Comparison of ENCODE assay signal across 31 cellular contexts in genomic region chr17:22470411-22471175, GRCh38.
"Had no signal": no experiment of that assay in that cellular context is flagged by ENCODE, and none has a peak within 500 bp of the region (broad histone marks: within the 10 kb centered on the region; RNA-seq: fewer than 3 reads in every experiment).

No MANE protein-coding gene starts in this region.

- H3K27me3 ChIP-seq: ascending aorta, breast epithelium, cardiac muscle cell, colonic mucosa had no signal

- H3K27me3 Mint-ChIP-seq: activated CD4-positive, alpha-beta memory T cell treated with anti-CD3 and anti-CD28 coated beads for 36 hours; activated CD4-positive, alpha-beta T cell treated with anti-CD3 and anti-CD28 coated beads for 36 hours; activated CD4-positive, alpha-beta T cell treated with anti-CD3 and anti-CD28 coated beads, Interleukin-2, amount 10 ng/mL, durations not matched to agents 24 days and 14 days; activated CD8-positive, alpha-beta memory T cell treated with anti-CD3 and anti-CD28 coated beads, Interleukin-2, amount 10 ng/mL, durations not matched to agents 7 days and 5 days; activated naive CD4-positive, alpha-beta T cell treated with anti-CD3 and anti-CD28 coated beads, Interleukin-2, amount 10 ng/mL, durations not matched to agents 7 days and 5 days; activated naive CD8-positive, alpha-beta T cell treated with anti-CD3 and anti-CD28 coated beads, Interleukin-2, amount 10 ng/mL, durations not matched to agents 7 days and 5 days; brain; T-helper 17 cell had no signal

- DNase-seq: activated CD4-positive, alpha-beta memory T cell treated with anti-CD3 and anti-CD28 coated beads for 36 hours; activated CD4-positive, alpha-beta T cell treated with anti-CD3 and anti-CD28 coated beads for 36 hours; activated CD4-positive, alpha-beta T cell treated with anti-CD3 and anti-CD28 coated beads, Interleukin-2, amount 10 ng/mL, durations not matched to agents 24 days and 14 days; activated CD4-positive, CD25-positive, alpha-beta regulatory T cell; activated CD4-positive, CD25-positive, alpha-beta regulatory T cell treated with anti-CD3 and anti-CD28 coated beads, Interleukin-2, amount 50 U/mL, for 72 hours; activated CD8-positive, alpha-beta memory T cell treated with anti-CD3 and anti-CD28 coated beads, Interleukin-2, amount 10 ng/mL, durations not matched to agents 7 days and 5 days; activated CD8-positive, alpha-beta memory T cell treated with anti-CD3 and anti-CD28 coated beads, Interleukin-2, amount 50 U/mL, for 4 hours; activated CD8-positive, alpha-beta T cell treated with anti-CD3 and anti-CD28 coated beads, Interleukin-2, amount 10 ng/mL, durations not matched to agents 7 days and 5 days; activated gamma-delta T cell; activated naive CD4-positive, alpha-beta T cell; activated naive CD4-positive, alpha-beta T cell treated with anti-CD3 and anti-CD28 coated beads, Interleukin-2, amount 10 ng/mL, durations not matched to agents 7 days and 5 days; activated naive CD8-positive, alpha-beta T cell treated with anti-CD3 and anti-CD28 coated beads, Interleukin-2, amount 10 ng/mL, durations not matched to agents 7 days and 5 days; activated T-cell treated with anti-CD3 and anti-CD28 coated beads, Interleukin-2, amount 50 U/mL, for 1 hour; activated T-cell treated with anti-CD3 and anti-CD28 coated beads, Interleukin-2, amount 50 U/mL, for 48 hours; central memory CD4-positive, alpha-beta T cell; cerebellar nuclear complex; colonic mucosa; effector memory CD4-positive, alpha-beta T cell; endodermal cell; foreskin fibroblast; head of caudate nucleus; T-helper 17 cell; T1000 had no signal

- H3K4me1 Mint-ChIP-seq: activated CD4-positive, alpha-beta T cell treated with anti-CD3 and anti-CD28 coated beads for 36 hours; activated CD4-positive, alpha-beta T cell treated with anti-CD3 and anti-CD28 coated beads, Interleukin-2, amount 10 ng/mL, durations not matched to agents 24 days and 14 days; activated CD8-positive, alpha-beta memory T cell treated with anti-CD3 and anti-CD28 coated beads, Interleukin-2, amount 10 ng/mL, durations not matched to agents 7 days and 5 days; activated naive CD4-positive, alpha-beta T cell treated with anti-CD3 and anti-CD28 coated beads, Interleukin-2, amount 10 ng/mL, durations not matched to agents 7 days and 5 days; activated naive CD8-positive, alpha-beta T cell treated with anti-CD3 and anti-CD28 coated beads, Interleukin-2, amount 10 ng/mL, durations not matched to agents 7 days and 5 days; brain; endodermal cell; T-helper 17 cell had no signal

- ATAC-seq: activated CD4-positive, alpha-beta T cell treated with anti-CD3 and anti-CD28 coated beads for 36 hours; activated CD8-positive, alpha-beta memory T cell treated with anti-CD3 and anti-CD28 coated beads, Interleukin-2, amount 10 ng/mL, durations not matched to agents 7 days and 5 days; activated CD8-positive, alpha-beta T cell treated with anti-CD3 and anti-CD28 coated beads, Interleukin-2, amount 10 ng/mL, durations not matched to agents 7 days and 5 days; activated naive CD4-positive, alpha-beta T cell treated with anti-CD3 and anti-CD28 coated beads, Interleukin-2, amount 50 U/mL, for 72 hours; esophagus mucosa; T-helper 17 cell had no signal

- H3K27ac Mint-ChIP-seq: activated CD4-positive, alpha-beta memory T cell treated with anti-CD3 and anti-CD28 coated beads for 36 hours; activated CD4-positive, alpha-beta T cell treated with anti-CD3 and anti-CD28 coated beads for 36 hours; activated CD4-positive, alpha-beta T cell treated with anti-CD3 and anti-CD28 coated beads, Interleukin-2, amount 10 ng/mL, durations not matched to agents 24 days and 14 days; activated CD8-positive, alpha-beta memory T cell treated with anti-CD3 and anti-CD28 coated beads, Interleukin-2, amount 10 ng/mL, durations not matched to agents 7 days and 5 days; activated CD8-positive, alpha-beta T cell treated with anti-CD3 and anti-CD28 coated beads, Interleukin-2, amount 10 ng/mL, durations not matched to agents 7 days and 5 days; activated naive CD4-positive, alpha-beta T cell treated with anti-CD3 and anti-CD28 coated beads, Interleukin-2, amount 10 ng/mL, durations not matched to agents 7 days and 5 days; activated naive CD4-positive, alpha-beta T cell treated with anti-CD3 and anti-CD28 coated beads, Interleukin-2, amount 50 U/mL, for 72 hours; activated naive CD8-positive, alpha-beta T cell treated with anti-CD3 and anti-CD28 coated beads, Interleukin-2, amount 10 ng/mL, durations not matched to agents 7 days and 5 days; activated T-helper 1 cell treated with anti-CD3 and anti-CD28 coated beads, Interleukin-12 subunit alpha, Interleukin-12 subunit beta, Interleukin-2, Interleukin-4 antibody, amounts not matched to agents 30 ng/mL and 10 ng/mL and 1 ng/mL, durations not matched to agents 14 hours and 24 hours and 36 hours; brain; endodermal cell; T-helper 17 cell; T-helper 2 cell treated with Interferon-gamma antibody and Interleukin-4, amounts not matched to agents 5 μg/mL and 100 μg/mL, for 36 hours had no signal

- H3K36me3 Mint-ChIP-seq: activated CD4-positive, alpha-beta memory T cell treated with anti-CD3 and anti-CD28 coated beads for 36 hours; activated CD8-positive, alpha-beta memory T cell treated with anti-CD3 and anti-CD28 coated beads, Interleukin-2, amount 10 ng/mL, durations not matched to agents 7 days and 5 days; activated naive CD4-positive, alpha-beta T cell treated with anti-CD3 and anti-CD28 coated beads, Interleukin-2, amount 10 ng/mL, durations not matched to agents 7 days and 5 days; activated naive CD4-positive, alpha-beta T cell treated with anti-CD3 and anti-CD28 coated beads, Interleukin-2, amount 50 U/mL, for 72 hours; activated naive CD8-positive, alpha-beta T cell treated with anti-CD3 and anti-CD28 coated beads, Interleukin-2, amount 10 ng/mL, durations not matched to agents 7 days and 5 days; brain had no signal

- H3K4me3 ChIP-seq: ascending aorta, breast epithelium, cardiac muscle cell, colonic mucosa had no signal

- H3K4me3 Mint-ChIP-seq: activated CD4-positive, alpha-beta memory T cell treated with anti-CD3 and anti-CD28 coated beads for 36 hours; activated CD4-positive, alpha-beta T cell treated with anti-CD3 and anti-CD28 coated beads for 36 hours; activated CD4-positive, alpha-beta T cell treated with anti-CD3 and anti-CD28 coated beads, Interleukin-2, amount 10 ng/mL, durations not matched to agents 24 days and 14 days; activated CD8-positive, alpha-beta memory T cell treated with anti-CD3 and anti-CD28 coated beads, Interleukin-2, amount 10 ng/mL, durations not matched to agents 7 days and 5 days; activated CD8-positive, alpha-beta T cell treated with anti-CD3 and anti-CD28 coated beads, Interleukin-2, amount 10 ng/mL, durations not matched to agents 7 days and 5 days; activated naive CD4-positive, alpha-beta T cell treated with anti-CD3 and anti-CD28 coated beads, Interleukin-2, amount 10 ng/mL, durations not matched to agents 7 days and 5 days; activated naive CD8-positive, alpha-beta T cell treated with anti-CD3 and anti-CD28 coated beads, Interleukin-2, amount 10 ng/mL, durations not matched to agents 7 days and 5 days; activated T-helper 1 cell treated with anti-CD3 and anti-CD28 coated beads, Interleukin-12 subunit alpha, Interleukin-12 subunit beta, Interleukin-2, Interleukin-4 antibody, amounts not matched to agents 30 ng/mL and 10 ng/mL and 1 ng/mL, durations not matched to agents 14 hours and 24 hours and 36 hours; brain; endodermal cell; T-helper 17 cell; T-helper 2 cell treated with Interferon-gamma antibody and Interleukin-4, amounts not matched to agents 5 μg/mL and 100 μg/mL, for 36 hours had no signal

- H3K36me3 ChIP-seq: ascending aorta, breast epithelium, cardiac muscle cell, colonic mucosa had no signal

- H3K4me1 ChIP-seq: ascending aorta, breast epithelium, colonic mucosa had no signal

- H3K27ac ChIP-seq: ascending aorta, breast epithelium, cardiac muscle cell, colonic mucosa had no signal

- H3K9me3 ChIP-seq: ascending aorta, breast epithelium, colonic mucosa had no signal
